ENCODE assay signal across 18 cellular contexts in the genomic region with DNA sequence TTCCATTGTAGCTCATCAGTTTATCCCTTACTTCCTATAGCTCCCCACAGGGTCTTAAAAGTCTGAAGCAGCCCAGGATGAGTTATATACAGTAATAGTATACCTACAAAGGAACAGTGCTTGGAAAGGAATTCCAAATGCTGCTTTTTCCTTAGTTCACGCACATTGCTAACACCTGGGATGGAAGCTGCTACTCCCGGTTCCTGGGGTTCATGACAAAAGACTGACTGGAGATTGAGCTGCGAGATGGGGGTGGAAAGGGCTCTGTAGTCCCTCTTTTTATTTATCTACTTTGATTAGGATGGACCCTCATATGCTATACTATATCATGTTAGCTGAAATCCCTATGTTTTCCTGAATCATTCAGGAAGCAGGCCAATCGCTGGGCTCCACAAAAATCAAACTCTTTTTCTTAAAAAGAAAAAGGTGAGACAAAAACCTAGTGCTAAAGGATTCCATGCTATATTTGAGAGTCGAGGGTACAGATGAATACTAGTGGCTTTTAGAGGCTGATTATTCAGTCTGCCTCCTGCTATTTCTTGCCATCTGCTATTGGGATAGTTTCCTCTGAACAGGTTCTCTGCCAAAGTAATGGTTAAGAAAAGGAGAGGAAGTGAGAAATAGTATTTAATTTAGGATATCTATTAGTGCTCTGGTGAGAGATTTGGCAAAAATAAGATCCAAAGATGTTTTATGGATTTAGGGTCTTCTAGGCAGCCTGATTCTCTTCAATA.
DNase-seq lines count a peak whose midpoint lies in the region; ATAC-seq and TF ChIP-seq lines count a peak whose summit lies in the region.
"Had no signal": no experiment of that assay in that cellular context is flagged by ENCODE, and none has a peak within 500 bp of the region (broad histone marks: within the 10 kb centered on the region; RNA-seq: fewer than 3 reads in every experiment).

No MANE protein-coding gene starts in this region.

- no peak overlapping the region for H3K18ac ChIP-seq in H9 (ENCODE audit: insufficient read length, low read depth, low read length)

- no peak overlapping the region for H3T11ph ChIP-seq in H9 (ENCODE audit: low read length)

- H3K9me3 ChIP-seq in H9 (ENCODE audit: control insufficient read depth, low read depth, low read length) (no peaks in the 10 kb centered on the region), iPS DF 6.9 (ENCODE audit: control insufficient read depth, insufficient read depth, low read length) (no peaks in the 10 kb centered on the region), neural progenitor cell (ENCODE audit: low read depth) (no peaks in the 10 kb centered on the region)

- H3K4me1 Mint-ChIP-seq in H9, result peaks cover 63 to 80% of the 10 kb centered on the region in 2 experiments
- H3K4me1 Mint-ChIP-seq in neural progenitor cell, result peaks cover 51% of the 10 kb centered on the region
- peaks cover 17% of the 10 kb centered on the region for H3K4me1 Mint-ChIP-seq in Calu3 (ENCODE audit: low read depth, unreplicated experiment)

- no peak overlapping the region for H4K8ac ChIP-seq in H9 (replicated peaks; ENCODE audit: insufficient read length, low read depth, low read length)

- H3K23ac ChIP-seq in H9 (ENCODE audit: insufficient read length, low read depth, low read length), result no peak overlapping the region

- H3K27me3 Mint-ChIP-seq in H9 (ENCODE audit: low read depth), result no peaks in the 10 kb centered on the region
- no peaks in the 10 kb centered on the region for H3K27me3 Mint-ChIP-seq in neural progenitor cell (ENCODE audit: insufficient read depth, low read depth)
- H3K27me3 Mint-ChIP-seq in Calu3 (ENCODE audit: unreplicated experiment), result no peaks in the 10 kb centered on the region
- H3K27me3 Mint-ChIP-seq: IgD-negative memory B cell had no signal

- H2AFZ ChIP-seq in H9 (ENCODE audit: low read length) (no peak overlapping the region), neural progenitor cell (replicated peaks) (no peak overlapping the region)

- H2BK5ac ChIP-seq in H9 (ENCODE audit: insufficient read length, low read length), result no peak overlapping the region

- H3K4me3 ChIP-seq in iPS DF 6.9 (ENCODE audit: low read length) (no peak overlapping the region), neural progenitor cell (no peak overlapping the region)

- H2BK15ac ChIP-seq in H9 (ENCODE audit: low read depth, low read length), result no peak overlapping the region

- WGBS in H9 (ENCODE audit: extremely low coverage, insufficient read length, low lambda C conversion rate), result no CpG with 5 or more reads among the region's 5 CpGs
- WGBS in iPS DF 6.9 (ENCODE audit: insufficient coverage, insufficient read length), result no CpG with 5 or more reads among the region's 5 CpGs

- no peak overlapping the region for H2BK20ac ChIP-seq in H9 (ENCODE audit: low read depth, low read length, poor library complexity, severe bottlenecking)

- no peak overlapping the region for H4K91ac ChIP-seq in H9 (ENCODE audit: insufficient read length, low read depth, low read length)

- no peak overlapping the region for H2AK5ac ChIP-seq in H9 (ENCODE audit: insufficient read length, low read length)

- no peak overlapping the region for H3K56ac ChIP-seq in H9 (ENCODE audit: insufficient read length, low read depth, low read length)

- H3K79me2 ChIP-seq in H9 (ENCODE audit: insufficient read depth, low read length), result no peaks in the 10 kb centered on the region
- H3K79me2 ChIP-seq in neural progenitor cell (ENCODE audit: low read depth), result peaks cover 33% of the 10 kb centered on the region

- H3K9ac ChIP-seq in H9 (ENCODE audit: extremely low read depth, insufficient read length, low read length), result peak overlapping the region; percentile 27
- no peak overlapping the region for H3K9ac ChIP-seq in neural progenitor cell

- H3K9me3 Mint-ChIP-seq in H9, result no peaks in the 10 kb centered on the region
- no peaks in the 10 kb centered on the region for H3K9me3 Mint-ChIP-seq in neural progenitor cell
- H3K9me3 Mint-ChIP-seq in Calu3 (ENCODE audit: low read depth, unreplicated experiment), result no peaks in the 10 kb centered on the region
- H3K9me3 Mint-ChIP-seq: HFFc6, IgD-negative memory B cell had no signal

- peak overlapping the region; percentile 10 for H3K4me2 ChIP-seq in H9 (ENCODE audit: insufficient read depth, insufficient read length, low read length)
- H3K4me2 ChIP-seq in neural progenitor cell, result peak overlapping the region; percentile 55

- no peaks in the 10 kb centered on the region for H3K79me1 ChIP-seq in H9 (ENCODE audit: insufficient read depth, low read depth, low read length, poor library complexity, severe bottlenecking)

- H3K14ac ChIP-seq in H9 (ENCODE audit: insufficient read depth, low read length), result no peak overlapping the region

- intact Hi-C loops in Calu3 (cut with micrococcal nuclease; ENCODE audit: unreplicated experiment), result no loop called here

- peaks cover 38% of the 10 kb centered on the region for H3F3A ChIP-seq in neural progenitor cell (ENCODE audit: low read depth)

- H3K4me1 ChIP-seq in H9 (ENCODE audit: insufficient read depth, low read length) (peaks cover 16% of the 10 kb centered on the region; the same call in 1 of the 2 replicates), iPS DF 6.9 (ENCODE audit: control insufficient read depth, insufficient read depth, low read length) (peaks cover 8% of the 10 kb centered on the region; the same call in 1 of the 2 replicates), neural progenitor cell (peaks cover 57% of the 10 kb centered on the region)

- H3K27ac ChIP-seq in H9 (ENCODE audit: insufficient read length, low read depth, low read length) (peak overlapping the region; percentile 86), iPS DF 6.9 (ENCODE audit: low read length) (no peak overlapping the region), neural progenitor cell (peak overlapping the region; percentile 28)
- H3K27ac ChIP-seq: C4-2B, RWPE1 had no signal

- no peak overlapping the region for H2BK120ac ChIP-seq in H9 (ENCODE audit: low read depth, low read length, poor library complexity, severe bottlenecking)

- peak overlapping the region in 1 of 2 experiments; percentile 64; a peak in 3 of 5 replicates for H3K4me3 Mint-ChIP-seq in H9
- H3K4me3 Mint-ChIP-seq in neural progenitor cell, result no peak overlapping the region
- H3K4me3 Mint-ChIP-seq in Calu3 (ENCODE audit: low read depth, unreplicated experiment), result no peak overlapping the region
- H3K4me3 Mint-ChIP-seq: HFFc6, IgD-negative memory B cell had no signal

- H3K36me3 ChIP-seq in iPS DF 6.9 (ENCODE audit: control insufficient read depth, insufficient read depth, low read length) (no peaks in the 10 kb centered on the region), neural progenitor cell (no peaks in the 10 kb centered on the region)

- no peak overlapping the region for H3K4ac ChIP-seq in H9 (ENCODE audit: low read depth, low read length)

- no peak for TF ChIP-seq CTCF in H9 (conservative IDR thresholded peaks at IDR 0.05)
- no peak for TF ChIP-seq CTCF in neural progenitor cell (IDR thresholded peaks at IDR 0.05)
- no peak for TF ChIP-seq CTCF in Calu3 (IDR thresholded peaks at IDR 0.05; ENCODE audit: unreplicated experiment)

- H3K27me3 ChIP-seq in H9 (ENCODE audit: insufficient read depth, low read length) (no peaks in the 10 kb centered on the region), iPS DF 6.9 (ENCODE audit: control insufficient read depth, insufficient read depth, low read length) (no peaks in the 10 kb centered on the region), neural progenitor cell (no peaks in the 10 kb centered on the region)

- no peak for ATAC-seq in GM21360 (IDR thresholded peaks at IDR 0.05; ENCODE audit: unreplicated experiment)
- ATAC-seq: PC-3 had no signal

- H3K27ac Mint-ChIP-seq in H9 (peak overlapping the region; percentile 93 to 98 (median 95)), neural progenitor cell (peak overlapping the region; percentile 27), Calu3 (ENCODE audit: unreplicated experiment) (no peak overlapping the region)
- H3K27ac Mint-ChIP-seq: HFFc6 had no signal

- H3K36me3 Mint-ChIP-seq in H9 (ENCODE audit: insufficient read depth in 1 of 3, low read depth in 3 of 3) (peaks cover 4 to 13% (median 8%) of the 10 kb centered on the region in 3 experiments; a peak in 5 of 7 replicates), neural progenitor cell (peaks cover 8% of the 10 kb centered on the region), Calu3 (ENCODE audit: insufficient read depth, unreplicated experiment) (no peaks in the 10 kb centered on the region)

- H4K20me1 ChIP-seq in H9 (ENCODE audit: control insufficient read depth, insufficient read depth, insufficient read length) (no peaks in the 10 kb centered on the region), neural progenitor cell (ENCODE audit: low read depth) (peaks cover 29% of the 10 kb centered on the region)

- DNase-seq in H9 (peak; percentile 50), cerebellar cortex (ENCODE audit: low spot score) (peak; percentile 88), iPS DF 6.9 (ENCODE audit: low read depth, low spot score) (peak; percentile 52), neural progenitor cell (ENCODE audit: low spot score) (peak; percentile 38), COR-L47 (lab: John Stamatoyannopoulos, UW) (no peak), foreskin melanocyte (no peak), Calu3 (no peak)
- DNase-seq: DMS53, GOT3, HFFc6, NCI-H1105 treated with DMSO at 0.1 percent for 48 hours, NCI-H1694 treated with DMSO at 0.1 percent for 48 hours, NCI-H748 treated with DMSO at 0.1 percent for 48 hours, PC-3 had no signal

- BruUV-seq in Calu3 (replicated peaks; lab: Mats Ljungman, UMichigan), result no TSS peak

- no peaks in the 10 kb centered on the region for H3K23me2 ChIP-seq in H9 (ENCODE audit: insufficient read length, low read depth, low read length, poor library complexity, severe bottlenecking)

- CTCF ChIA-PET in Calu3 (lab: Charles Lee), result no interaction called here

- no peak overlapping the region for H4K5ac ChIP-seq in H9 (ENCODE audit: insufficient read length, low read depth, low read length)

- H2BK12ac ChIP-seq in H9 (ENCODE audit: insufficient read length, low read depth, low read length), result no peak overlapping the region

Comparison
In these comparisons a context has a peak if more than half of its experiments do, and no peak if none do; other contexts are left out.
1. DNase-seq: peak in H9 (single experiment), cerebellar cortex (single experiment), iPS DF 6.9 (single experiment) and neural progenitor cell (single experiment); none in COR-L47 (single experiment), foreskin melanocyte (single experiment) and Calu3 (single experiment).